In the genomic region with DNA sequence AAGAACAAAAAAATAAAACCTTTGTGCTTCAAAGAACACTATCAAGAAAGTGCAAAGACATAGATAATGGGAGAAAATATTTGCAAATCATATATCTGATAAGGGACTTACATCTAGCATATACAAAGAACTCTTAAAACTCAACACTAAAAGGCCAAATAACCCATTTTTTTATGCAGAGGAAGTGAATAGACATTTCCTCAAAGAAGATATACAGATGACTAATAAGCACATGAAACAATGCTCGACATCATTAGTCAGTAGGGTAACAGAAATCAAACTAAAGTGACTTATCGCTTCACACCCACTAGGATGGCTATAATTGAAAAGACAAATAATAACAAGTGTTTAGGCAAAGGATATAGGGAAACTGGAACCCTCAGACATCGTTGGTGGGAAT, we compare ENCODE assay signal across 14 cellular contexts.
DNase-seq lines count a peak whose midpoint lies in the region; ATAC-seq, FAIRE-seq and TF ChIP-seq lines count a peak whose summit lies in the region.
"Had no signal": no experiment of that assay in that cellular context is flagged by ENCODE, and none has a peak within 500 bp of the region (broad histone marks: within the 10 kb centered on the region; RNA-seq: fewer than 3 reads in every experiment).

No MANE protein-coding gene starts in this region.

- H3K27me3 ChIP-seq in ACC112 (ENCODE audit: insufficient read depth, low read length) (no peaks in the 10 kb centered on the region), SU-DHL-6 (ENCODE audit: low read length) (no peaks in the 10 kb centered on the region), fibroblast of lung (ENCODE audit: control insufficient read depth, insufficient read depth, low read length) (no peaks in the 10 kb centered on the region), WERI-Rb-1 (ENCODE audit: insufficient read depth, low read depth, severe bottlenecking) (no peaks in the 10 kb centered on the region)

- H3K9ac ChIP-seq in SU-DHL-6 (ENCODE audit: low read length) (no peak overlapping the region), fibroblast of lung (ENCODE audit: insufficient read depth, low read length) (no peak overlapping the region)

- H3K79me2 ChIP-seq in ACC112 (ENCODE audit: control insufficient read depth, insufficient read depth, low read length, unreplicated experiment) (peaks cover 46% of the 10 kb centered on the region), SU-DHL-6 (ENCODE audit: insufficient read depth, low read length) (peaks cover 71% of the 10 kb centered on the region), fibroblast of lung (ENCODE audit: control insufficient read depth, insufficient read depth, low read length) (no peaks in the 10 kb centered on the region)

- H2AFZ ChIP-seq in ACC112 (ENCODE audit: low read length, unreplicated experiment) (no peak overlapping the region), SU-DHL-6 (ENCODE audit: low read depth, low read length, severe bottlenecking) (no peak overlapping the region), fibroblast of lung (ENCODE audit: low read length) (no peak overlapping the region)

- H3K9me2 ChIP-seq in SU-DHL-6 (replicated peaks; ENCODE audit: insufficient read depth, low read length): no peaks in the 10 kb centered on the region

- peak; percentile 65 for FAIRE-seq in H54 (lab: Jason Lieb, UNC)

- H3K4me1 ChIP-seq in ACC112 (ENCODE audit: control insufficient read depth, insufficient read depth, low read length, unreplicated experiment) (peaks cover 53% of the 10 kb centered on the region), fibroblast of lung (ENCODE audit: control insufficient read depth, extremely low read depth, insufficient read depth, low read length) (peaks cover 3% of the 10 kb centered on the region)
- H3K4me1 ChIP-seq: lower lobe of right lung had no signal

- TF ChIP-seq CTCF in SU-DHL-6 (IDR thresholded peaks at IDR 0.05; ENCODE audit: insufficient read depth, low read length, poor library complexity, severe bottlenecking) (no peak), fibroblast of lung (conservative IDR thresholded peaks at IDR 0.05 in 1 of 2, IDR thresholded peaks at IDR 0.05 in 1 of 2; ENCODE audit: low read depth in 1 of 2, low read length in 2 of 2) (no peak), WERI-Rb-1 (IDR thresholded peaks at IDR 0.05; ENCODE audit: low read depth, low read length) (no peak)

- H3K4me3 ChIP-seq in ACC112 (ENCODE audit: low read depth, low read length) (peak overlapping the region; percentile 2; the same call in 1 of the 2 replicates), SU-DHL-6 (ENCODE audit: insufficient read depth, low read length, poor library complexity, severe bottlenecking) (no peak overlapping the region), fibroblast of lung (replicated peaks in 1 of 4; ENCODE audit: control extremely low read depth in 1 of 4, insufficient read depth in 1 of 4, low read depth in 3 of 4, low read length in 4 of 4) (no peak overlapping the region), WERI-Rb-1 (ENCODE audit: low read depth, low read length) (no peak overlapping the region)
- H3K4me3 ChIP-seq: lower lobe of right lung, skin epidermis had no signal

- H3K27ac ChIP-seq in ACC112 (ENCODE audit: low read depth, low read length): peak overlapping the region; percentile 64
- peak overlapping the region; percentile 56 for H3K27ac ChIP-seq in SU-DHL-6 (ENCODE audit: low read depth, low read length)
- no peak overlapping the region for H3K27ac ChIP-seq in fibroblast of lung (ENCODE audit: insufficient read depth, low read length)
- H3K27ac ChIP-seq in WERI-Rb-1: no peak overlapping the region
- H3K27ac ChIP-seq: lower lobe of right lung, skin epidermis had no signal

- H3K9me3 ChIP-seq in SU-DHL-6 (ENCODE audit: insufficient read depth, low read length) (no peaks in the 10 kb centered on the region), fibroblast of lung (ENCODE audit: control insufficient read depth, insufficient read depth, low read depth, low read length) (no peaks in the 10 kb centered on the region), WERI-Rb-1 (ENCODE audit: severe bottlenecking) (no peaks in the 10 kb centered on the region)
- H3K9me3 ChIP-seq: lower lobe of right lung had no signal

- H3K4me2 ChIP-seq in SU-DHL-6 (ENCODE audit: low read depth, low read length, poor library complexity, severe bottlenecking) (peak overlapping the region; percentile 2), fibroblast of lung (ENCODE audit: extremely low read depth, insufficient read depth, low read length) (no peak overlapping the region)

- no peak for ATAC-seq in HG02623 (IDR thresholded peaks at IDR 0.05; ENCODE audit: unreplicated experiment)
- ATAC-seq: lower lobe of right lung had no signal

- no peak for TF ChIP-seq POLR2A in H54 (IDR thresholded peaks at IDR 0.05; ENCODE audit: low read depth, low read length)

- peaks cover 71% of the 10 kb centered on the region for H3F3A ChIP-seq in SU-DHL-6 (ENCODE audit: insufficient read depth)

- H3K36me3 ChIP-seq in ACC112 (ENCODE audit: insufficient read depth, low read length) (no peaks in the 10 kb centered on the region), SU-DHL-6 (ENCODE audit: low read length) (peaks cover 15% of the 10 kb centered on the region), fibroblast of lung (ENCODE audit: control insufficient read depth, insufficient read depth, low read length) (no peaks in the 10 kb centered on the region), WERI-Rb-1 (peaks cover 6% of the 10 kb centered on the region)
- H3K36me3 ChIP-seq: lower lobe of right lung had no signal

- H4K20me1 ChIP-seq in SU-DHL-6 (ENCODE audit: low read depth, low read length) (no peaks in the 10 kb centered on the region), fibroblast of lung (ENCODE audit: control insufficient read depth, extremely low read depth, insufficient read depth, low read length) (no peaks in the 10 kb centered on the region)

- intact Hi-C loops in head of caudate nucleus (cut with DNase I): no loop called here

- DNase-seq in H54 (ENCODE audit: insufficient read length, low spot score): no peak
- DNase-seq in fibroblast of lung (ENCODE audit: low read depth in 2 of 2): peak; percentile 54 to 56
- no peak for DNase-seq in head of caudate nucleus
- no peak for DNase-seq in WERI-Rb-1
- no peak for DNase-seq in SW480 (ENCODE audit: low spot score)
- DNase-seq: activated CD8-positive, alpha-beta memory T cell treated with anti-CD3 and anti-CD28 coated beads, Interleukin-2, amount 50 U/mL, for 4 hours; effector CD8-positive, alpha-beta T cell; lower lobe of right lung; NCI-H1092; NCI-H446 had no signal

Comparison
In these comparisons a context has a peak if more than half of its experiments do, and no peak if none do; other contexts are left out.
1. H3K27ac ChIP-seq: peak in ACC112 (single experiment) and SU-DHL-6 (single experiment); none in fibroblast of lung (single experiment) and WERI-Rb-1 (single experiment).
2. DNase-seq: peak in fibroblast of lung (2 of 2); none in H54 (single experiment), head of caudate nucleus (0 of 42), WERI-Rb-1 (single experiment) and SW480 (single experiment).